In the genomic region with DNA sequence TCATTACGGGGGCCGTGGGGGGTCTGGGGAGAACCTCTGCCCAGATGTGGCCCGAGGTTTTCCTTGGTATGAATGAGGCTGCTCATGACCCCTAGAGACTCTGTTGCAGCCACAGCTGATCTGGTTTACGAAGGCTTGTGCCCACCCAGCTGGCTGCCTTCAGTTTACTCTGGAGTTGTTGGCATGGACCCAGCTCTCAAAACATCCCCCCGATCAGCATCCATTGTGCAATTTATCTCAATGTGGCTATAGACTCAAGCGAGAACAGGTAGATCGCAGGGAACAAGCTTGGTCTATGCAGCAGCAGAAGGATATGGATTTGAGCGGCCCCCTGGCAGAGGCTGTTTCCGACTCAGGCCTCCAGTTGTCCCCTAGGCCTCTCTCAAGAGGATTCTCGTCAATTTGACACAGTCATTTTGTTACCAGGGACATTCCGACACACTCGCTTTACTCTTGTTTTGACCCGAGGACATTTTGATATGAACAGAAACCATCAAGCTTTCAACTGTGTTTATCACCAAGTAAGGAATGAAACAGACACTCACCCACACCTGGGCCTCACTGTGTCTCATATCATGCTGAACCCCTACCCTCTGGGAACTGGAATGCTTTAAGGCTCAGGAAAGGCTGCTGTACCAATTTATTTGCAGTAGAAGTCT, we compare ENCODE assay signal across 10 cellular contexts.
DNase-seq lines count a peak whose midpoint lies in the region; ATAC-seq lines count a peak whose summit lies in the region.
"Had no signal": no experiment of that assay in that cellular context is flagged by ENCODE, and none has a peak within 500 bp of the region (broad histone marks: within the 10 kb centered on the region; RNA-seq: fewer than 3 reads in every experiment).

No MANE protein-coding gene starts in this region.

- H3K27me3 ChIP-seq in BLaER1, result no peaks in the 10 kb centered on the region

- H3K27ac ChIP-seq in BLaER1, result peak overlapping the region; percentile 37
- H3K27ac ChIP-seq: parathyroid adenoma had no signal

- peak; percentile 60 for ATAC-seq in GM18868 (IDR thresholded peaks at IDR 0.05; ENCODE audit: unreplicated experiment)
- peak; percentile 55 for ATAC-seq in HG02763 (IDR thresholded peaks at IDR 0.05; ENCODE audit: unreplicated experiment)
- no peak for ATAC-seq in Right ventricle myocardium superior (ENCODE audit: poor library complexity)

- peaks cover 10% of the 10 kb centered on the region for H3K9me3 ChIP-seq in BLaER1

- DNase-seq in activated CD4-positive, alpha-beta T cell treated with anti-CD3 and anti-CD28 coated beads, Interleukin-2, amount 50 U/mL, for 48 hours, result peak; percentile 60 to 65
- DNase-seq in putamen (ENCODE audit: low spot score) (no peak), HUDEP-2 (lab: John Stamatoyannopoulos, UW; ENCODE audit: unreplicated experiment in 76 of 76) (no peak), Right ventricle myocardium superior (no peak), CD1c-positive myeloid dendritic cell (ENCODE audit: extremely low spot score) (no peak)
- DNase-seq: NCI-H2227 treated with DMSO at 0.1 percent for 48 hours had no signal

- intact Hi-C loops in Right ventricle myocardium superior (cut with DNase I), result no loop called here

- peak overlapping the region; percentile 48 for H3K9ac ChIP-seq in BLaER1
- H3K9ac ChIP-seq: parathyroid adenoma had no signal

- H3K4me1 ChIP-seq in BLaER1, result peaks cover 98% of the 10 kb centered on the region
- H3K4me1 ChIP-seq: parathyroid adenoma had no signal

- no peaks in the 10 kb centered on the region for H3K36me3 ChIP-seq in BLaER1

- no peaks in the 10 kb centered on the region for H4K20me1 ChIP-seq in BLaER1

- H3K4me3 ChIP-seq in BLaER1, result no peak overlapping the region

- H3K4me2 ChIP-seq in BLaER1, result peak overlapping the region; percentile 69

Comparison
In these comparisons a context has a peak if more than half of its experiments do, and no peak if none do; other contexts are left out.
1. DNase-seq: peak in activated CD4-positive, alpha-beta T cell treated with anti-CD3 and anti-CD28 coated beads, Interleukin-2, amount 50 U/mL, for 48 hours (2 of 2); none in putamen (single experiment), HUDEP-2 (0 of 76), Right ventricle myocardium superior (single experiment) and CD1c-positive myeloid dendritic cell (single experiment).